In genomic region chr12:69167648-69168165, GRCh38 we compare ENCODE assay signal across 23 cellular contexts.
"Had no signal": no experiment of that assay in that cellular context is flagged by ENCODE, and none has a peak within 500 bp of the region (broad histone marks: within the 10 kb centered on the region; RNA-seq: fewer than 3 reads in every experiment).

No MANE protein-coding gene starts in this region.

- H2AFZ ChIP-seq: PC-9 had no signal

- H3K36me3 Mint-ChIP-seq: activated naive CD4-positive, alpha-beta T cell treated with anti-CD3 and anti-CD28 coated beads, Interleukin-2, amount 10 ng/mL, durations not matched to agents 7 days and 5 days; activated naive CD8-positive, alpha-beta T cell treated with anti-CD3 and anti-CD28 coated beads for 36 hours had no signal

- H3K9me3 Mint-ChIP-seq: activated B cell treated with CpG ODN at 0.5 μM for 24 hours; activated CD4-positive, alpha-beta memory T cell treated with anti-CD3 and anti-CD28 coated beads, Interleukin-2, amount 10 ng/mL, durations not matched to agents 7 days and 5 days; activated CD4-positive, alpha-beta T cell treated with anti-CD3 and anti-CD28 coated beads, Interleukin-2, amount 10 ng/mL, durations not matched to agents 7 days and 5 days; activated naive CD4-positive, alpha-beta T cell treated with anti-CD3 and anti-CD28 coated beads, Interleukin-2, amount 10 ng/mL, durations not matched to agents 7 days and 5 days; activated naive CD8-positive, alpha-beta T cell treated with anti-CD3 and anti-CD28 coated beads for 36 hours; activated T-cell treated with anti-CD3 and anti-CD28 coated beads, Interleukin-2, amount 50 U/mL, for 72 hours; activated T-helper 2 cell treated with anti-CD3 and anti-CD28 coated beads, Interferon-gamma antibody, Interleukin-2, Interleukin-4, amounts not matched to agents 10 μg/mL and 5 μg/mL and 100 μg/mL, durations not matched to agents 14 hours and 24 hours and 36 hours had no signal

- ATAC-seq: activated T-cell treated with anti-CD3 and anti-CD28 coated beads, Interleukin-2, amount 50 U/mL, for 72 hours; T-helper 17 cell had no signal

- H3K27ac Mint-ChIP-seq: activated B cell treated with CpG ODN at 0.5 μM for 24 hours; activated CD4-positive, alpha-beta memory T cell treated with anti-CD3 and anti-CD28 coated beads, Interleukin-2, amount 10 ng/mL, durations not matched to agents 7 days and 5 days; activated CD4-positive, alpha-beta T cell treated with anti-CD3 and anti-CD28 coated beads, Interleukin-2, amount 10 ng/mL, durations not matched to agents 7 days and 5 days; activated naive CD4-positive, alpha-beta T cell treated with anti-CD3 and anti-CD28 coated beads, Interleukin-2, amount 10 ng/mL, durations not matched to agents 7 days and 5 days; activated naive CD8-positive, alpha-beta T cell treated with anti-CD3 and anti-CD28 coated beads for 36 hours; activated T-cell treated with anti-CD3 and anti-CD28 coated beads, Interleukin-2, amount 50 U/mL, for 72 hours; activated T-helper 2 cell treated with anti-CD3 and anti-CD28 coated beads, Interferon-gamma antibody, Interleukin-2, Interleukin-4, amounts not matched to agents 10 μg/mL and 5 μg/mL and 100 μg/mL, durations not matched to agents 14 hours and 24 hours and 36 hours; T-helper 17 cell had no signal

- H3K4me3 ChIP-seq: cardiac muscle cell, PC-9 had no signal

- H3K4me3 Mint-ChIP-seq: activated B cell treated with CpG ODN at 0.5 μM for 24 hours; activated CD4-positive, alpha-beta memory T cell treated with anti-CD3 and anti-CD28 coated beads, Interleukin-2, amount 10 ng/mL, durations not matched to agents 7 days and 5 days; activated CD4-positive, alpha-beta T cell treated with anti-CD3 and anti-CD28 coated beads, Interleukin-2, amount 10 ng/mL, durations not matched to agents 7 days and 5 days; activated naive CD4-positive, alpha-beta T cell treated with anti-CD3 and anti-CD28 coated beads, Interleukin-2, amount 10 ng/mL, durations not matched to agents 7 days and 5 days; activated naive CD8-positive, alpha-beta T cell treated with anti-CD3 and anti-CD28 coated beads for 36 hours; activated T-cell treated with anti-CD3 and anti-CD28 coated beads, Interleukin-2, amount 50 U/mL, for 72 hours; T-helper 17 cell had no signal

- H3K27me3 Mint-ChIP-seq: activated B cell treated with CpG ODN at 0.5 μM for 24 hours; activated CD4-positive, alpha-beta memory T cell treated with anti-CD3 and anti-CD28 coated beads, Interleukin-2, amount 10 ng/mL, durations not matched to agents 7 days and 5 days; activated CD4-positive, alpha-beta T cell treated with anti-CD3 and anti-CD28 coated beads, Interleukin-2, amount 10 ng/mL, durations not matched to agents 7 days and 5 days; activated naive CD4-positive, alpha-beta T cell treated with anti-CD3 and anti-CD28 coated beads, Interleukin-2, amount 10 ng/mL, durations not matched to agents 7 days and 5 days; activated naive CD8-positive, alpha-beta T cell treated with anti-CD3 and anti-CD28 coated beads for 36 hours; T-helper 17 cell had no signal

- H3K27me3 ChIP-seq: brain microvascular endothelial cell, cardiac muscle cell had no signal

- H3K36me3 ChIP-seq: brain microvascular endothelial cell, cardiac muscle cell had no signal

- H3K27ac ChIP-seq: brain microvascular endothelial cell, cardiac muscle cell, KMS-11, PC-9 had no signal

- H3K4me1 Mint-ChIP-seq: activated B cell treated with CpG ODN at 0.5 μM for 24 hours; activated CD4-positive, alpha-beta memory T cell treated with anti-CD3 and anti-CD28 coated beads, Interleukin-2, amount 10 ng/mL, durations not matched to agents 7 days and 5 days; activated CD4-positive, alpha-beta T cell treated with anti-CD3 and anti-CD28 coated beads, Interleukin-2, amount 10 ng/mL, durations not matched to agents 7 days and 5 days; activated naive CD4-positive, alpha-beta T cell treated with anti-CD3 and anti-CD28 coated beads, Interleukin-2, amount 10 ng/mL, durations not matched to agents 7 days and 5 days had no signal

- H3K4me2 ChIP-seq: KMS-11, PC-9 had no signal

- DNase-seq: activated B cell treated with CpG ODN at 0.5 μM for 24 hours; activated CD4-positive, alpha-beta memory T cell treated with anti-CD3 and anti-CD28 coated beads, Interleukin-2, amount 10 ng/mL, durations not matched to agents 7 days and 5 days; activated CD4-positive, alpha-beta T cell treated with anti-CD3 and anti-CD28 coated beads for 1 hour; activated CD4-positive, alpha-beta T cell treated with anti-CD3 and anti-CD28 coated beads, Interleukin-2, amount 10 ng/mL, durations not matched to agents 7 days and 5 days; activated gamma-delta T cell treated with Interleukin-2 at 50 U/mL for 16 hours; activated naive CD4-positive, alpha-beta T cell treated with anti-CD3 and anti-CD28 coated beads, Interleukin-2, amount 10 ng/mL, durations not matched to agents 7 days and 5 days; activated naive CD8-positive, alpha-beta T cell treated with anti-CD3 and anti-CD28 coated beads for 36 hours; activated T-cell treated with anti-CD3 and anti-CD28 coated beads for 4 hours; activated T-cell treated with anti-CD3 and anti-CD28 coated beads, Interleukin-2, amount 50 U/mL, for 72 hours; brain microvascular endothelial cell; NCI-H1092; NCI-H1417 treated with DMSO at 0.1 percent for 48 hours; NCI-H1694; NCI-H2029 treated with DMSO at 0.1 percent for 48 hours; NCI-H510A treated with DMSO at 0.1 percent for 48 hours; NCI-H69; PC-9; SHP77 treated with DMSO at 0.1 percent for 48 hours; T-helper 17 cell; T-helper 9 cell had no signal

- H3K9ac ChIP-seq: KMS-11 had no signal
